In genomic region chr22:49185312-49185969, GRCh38 we compare ENCODE assay signal across 18 cellular contexts.
DNase-seq lines count a peak whose midpoint lies in the region; ATAC-seq and TF ChIP-seq lines count a peak whose summit lies in the region.
"Had no signal": no experiment of that assay in that cellular context is flagged by ENCODE, and none has a peak within 500 bp of the region (broad histone marks: within the 10 kb centered on the region; RNA-seq: fewer than 3 reads in every experiment).

No MANE protein-coding gene starts in this region.

- H3K27me3 Mint-ChIP-seq in chondrocyte (ENCODE audit: low read depth): no peaks in the 10 kb centered on the region
- H3K27me3 Mint-ChIP-seq: CD4-positive, CD25-positive, alpha-beta regulatory T cell had no signal

- DNase-seq in chondrocyte (ENCODE audit: low spot score) (peak; percentile 42), lower lobe of right lung (peak; percentile 6), NOMO-1 treated with DMSO at 0.1 percent for 48 hours (lab: John Stamatoyannopoulos, UW; ENCODE audit: unreplicated experiment) (no peak), NCI-H1092 (lab: John Stamatoyannopoulos, UW) (no peak)
- DNase-seq in activated naive CD4-positive, alpha-beta T cell treated with anti-CD3 and anti-CD28 coated beads, Interleukin-2, amount 50 U/mL, for 72 hours (ENCODE audit: low spot score in 2 of 2): no peak
- DNase-seq: Caco-2; CD4-positive, CD25-positive, alpha-beta regulatory T cell; CD8-positive, alpha-beta T cell; DMS153; DND-41; GM23248; H9; HFFc6 had no signal

- H3K4me1 ChIP-seq in BLaER1 (peaks cover 7% of the 10 kb centered on the region), HEK293 (ENCODE audit: control insufficient read depth, insufficient read depth, low read length) (no peaks in the 10 kb centered on the region), lower lobe of right lung (no peaks in the 10 kb centered on the region)
- H3K4me1 ChIP-seq: Caco-2 had no signal

- H3K36me3 ChIP-seq in BLaER1 (no peaks in the 10 kb centered on the region), HEK293 (ENCODE audit: control insufficient read depth in 2 of 2, insufficient read depth in 1 of 2, low read length in 2 of 2) (no peaks in the 10 kb centered on the region), lower lobe of right lung (no peaks in the 10 kb centered on the region)

- H3K4me3 ChIP-seq in BLaER1 (no peak overlapping the region), HEK293 (ENCODE audit: low read depth, low read length) (no peak overlapping the region), lower lobe of right lung (no peak overlapping the region)
- H3K4me3 ChIP-seq: GM23248 had no signal

- POLR2A ChIA-PET in HEK293 (lab: Yijun Ruan, JAX): no interaction called here

- intact Hi-C loops in lower lobe of right lung (cut with DNase I): no loop called here

- peak overlapping the region; percentile 27 for H3K4me2 ChIP-seq in BLaER1

- H3K9me3 ChIP-seq in BLaER1: no peaks in the 10 kb centered on the region
- H3K9me3 ChIP-seq in HEK293 (ENCODE audit: control insufficient read depth, insufficient read depth, low read depth, low read length): no peaks in the 10 kb centered on the region
- no peaks in the 10 kb centered on the region for H3K9me3 ChIP-seq in lower lobe of right lung
- H3K9me3 ChIP-seq: Caco-2 had no signal

- no peaks in the 10 kb centered on the region for H4K20me1 ChIP-seq in BLaER1

- TF ChIP-seq CTCF in HEK293 (tag by site-specific recombination; IDR thresholded peaks at IDR 0.05) (no peak), chondrocyte (IDR thresholded peaks at IDR 0.05) (no peak), lower lobe of right lung (IDR thresholded peaks at IDR 0.05) (no peak)

- CTCF ChIA-PET in HEK293 (lab: Yijun Ruan, JAX): no interaction called here

- H3K27me3 ChIP-seq in BLaER1 (no peaks in the 10 kb centered on the region), lower lobe of right lung (ENCODE audit: low read depth) (peaks cover 28% of the 10 kb centered on the region)

- H3K9ac ChIP-seq in BLaER1: no peak overlapping the region
- H3K9ac ChIP-seq: GM23248 had no signal

- no peak overlapping the region for H3K27ac Mint-ChIP-seq in chondrocyte (ENCODE audit: unreplicated experiment)
- H3K27ac Mint-ChIP-seq in activated naive CD4-positive, alpha-beta T cell treated with anti-CD3 and anti-CD28 coated beads, Interleukin-2, amount 50 U/mL, for 72 hours: no peak overlapping the region
- H3K27ac Mint-ChIP-seq: CD4-positive, CD25-positive, alpha-beta regulatory T cell; CD8-positive, alpha-beta T cell; HFFc6 had no signal

- H3K36me3 Mint-ChIP-seq in chondrocyte (ENCODE audit: low read depth): no peaks in the 10 kb centered on the region
- H3K36me3 Mint-ChIP-seq in activated naive CD4-positive, alpha-beta T cell treated with anti-CD3 and anti-CD28 coated beads, Interleukin-2, amount 50 U/mL, for 72 hours: peaks cover 0 to 5% of the 10 kb centered on the region in 2 donors
- H3K36me3 Mint-ChIP-seq: CD4-positive, CD25-positive, alpha-beta regulatory T cell; CD8-positive, alpha-beta T cell had no signal

- peaks cover 28% of the 10 kb centered on the region for H3K9me3 Mint-ChIP-seq in chondrocyte (ENCODE audit: low read depth)
- peaks cover 0 to 12% of the 10 kb centered on the region in 2 donors for H3K9me3 Mint-ChIP-seq in activated naive CD4-positive, alpha-beta T cell treated with anti-CD3 and anti-CD28 coated beads, Interleukin-2, amount 50 U/mL, for 72 hours
- H3K9me3 Mint-ChIP-seq: CD8-positive, alpha-beta T cell had no signal

- no peak for ATAC-seq in lower lobe of right lung
- ATAC-seq in GM19463 (IDR thresholded peaks at IDR 0.05; ENCODE audit: unreplicated experiment): no peak
- no peak for ATAC-seq in activated naive CD4-positive, alpha-beta T cell treated with anti-CD3 and anti-CD28 coated beads, Interleukin-2, amount 50 U/mL, for 72 hours
- ATAC-seq: CD8-positive, alpha-beta T cell; HCT116 had no signal

- H3K27ac ChIP-seq in BLaER1 (no peak overlapping the region), HEK293 (ENCODE audit: extremely low read depth, low read depth, low read length) (no peak overlapping the region), lower lobe of right lung (no peak overlapping the region)
- H3K27ac ChIP-seq: C4-2B, GM23248 had no signal

- no peaks in the 10 kb centered on the region for H3K4me1 Mint-ChIP-seq in chondrocyte (ENCODE audit: low read depth)
- H3K4me1 Mint-ChIP-seq: CD4-positive, CD25-positive, alpha-beta regulatory T cell had no signal

- H3K4me3 Mint-ChIP-seq in chondrocyte (ENCODE audit: unreplicated experiment): no peak overlapping the region
- H3K4me3 Mint-ChIP-seq: CD4-positive, CD25-positive, alpha-beta regulatory T cell; CD8-positive, alpha-beta T cell; H9; HFFc6 had no signal

TF ChIP-seq in HEK293, 187 proteins besides CTCF, POLR2A, EP300 and RAD21:
- TF ChIP-seq ZBTB17 (tag by site-specific recombination; IDR thresholded peaks at IDR 0.05) (peak; percentile 78), ZNF514 (tag by site-specific recombination; IDR thresholded peaks at IDR 0.05) (no peak), ZNF366 (tag by site-specific recombination; conservative IDR thresholded peaks at IDR 0.05) (peak; percentile 70)

Comparison
In these comparisons a context has a peak if more than half of its experiments do, and no peak if none do; other contexts are left out.
1. DNase-seq: peak in chondrocyte (single experiment) and lower lobe of right lung (single experiment); none in NOMO-1 treated with DMSO at 0.1 percent for 48 hours (single experiment), NCI-H1092 (single experiment) and activated naive CD4-positive, alpha-beta T cell treated with anti-CD3 and anti-CD28 coated beads, Interleukin-2, amount 50 U/mL, for 72 hours (0 of 2).